Comparison of ENCODE assay signal across 10 cellular contexts in genomic region chr4:172895699-172896098, GRCh38.
"Had no signal": no experiment of that assay in that cellular context is flagged by ENCODE, and none has a peak within 500 bp of the region (broad histone marks: within the 10 kb centered on the region; RNA-seq: fewer than 3 reads in every experiment).

No MANE protein-coding gene starts in this region.

- H3K4me2 ChIP-seq: GM23338, KMS-11 had no signal

- DNase-seq: H9, HCEC 1CT, IMR-90, Karpas-422, KBM-7 had no signal

- H3K27ac ChIP-seq: HL-60, KMS-11 had no signal

- H3K9ac ChIP-seq: KMS-11 had no signal

- H2AFZ ChIP-seq: GM23338 had no signal

- ATAC-seq: GM23338 had no signal

- FAIRE-seq: H1, H54 had no signal

- H3K4me3 ChIP-seq: GM23338 had no signal
